Comparison of ENCODE assay signal across 8 cellular contexts in genomic region chr6:11277275-11278206, GRCh38. TPM values are rescaled to one million over a fixed set of nuclear protein-coding genes. Genes with fewer than 3 reads are reported as not detected.
DNase-seq lines count a peak whose midpoint lies in the region; ATAC-seq and TF ChIP-seq lines count a peak whose summit lies in the region.

No MANE protein-coding gene starts in this region.

- H3K4me3 Mint-ChIP-seq in naive thymus-derived CD8-positive, alpha-beta T cell, result peak overlapping the region in 2 of 10 donors; percentile 41 to 46

- ATAC-seq in GM19455 (IDR thresholded peaks at IDR 0.05; ENCODE audit: unreplicated experiment) (peak; percentile 47), HG02840 (IDR thresholded peaks at IDR 0.05; ENCODE audit: low FRiP score, unreplicated experiment) (no peak)
- no peak for ATAC-seq in naive thymus-derived CD8-positive, alpha-beta T cell

- H3K27me3 ChIP-seq in brain microvascular endothelial cell (replicated peaks), result no peaks in the 10 kb centered on the region
- no peaks in the 10 kb centered on the region for H3K27me3 ChIP-seq in WERI-Rb-1 (ENCODE audit: insufficient read depth, low read depth, severe bottlenecking)

- peak overlapping the region in 8 of 10 donors; percentile 0 to 87 (median 75) for H3K27ac Mint-ChIP-seq in naive thymus-derived CD8-positive, alpha-beta T cell

- TF ChIP-seq CTCF in brain microvascular endothelial cell (IDR thresholded peaks at IDR 0.05; ENCODE audit: low read depth, low read length, missing control alignments) (no peak), WERI-Rb-1 (IDR thresholded peaks at IDR 0.05; ENCODE audit: low read depth, low read length) (no peak)

- POLR2A ChIA-PET in naive thymus-derived CD8-positive, alpha-beta T cell (lab: Charles Lee), result no interaction called here

- H3K36me3 ChIP-seq in brain microvascular endothelial cell (replicated peaks) (no peaks in the 10 kb centered on the region), WERI-Rb-1 (no peaks in the 10 kb centered on the region)

- peak overlapping the region; percentile 55 for H3K27ac ChIP-seq in brain microvascular endothelial cell
- no peak overlapping the region for H3K27ac ChIP-seq in WERI-Rb-1

- no peaks in the 10 kb centered on the region for H3K9me3 ChIP-seq in WERI-Rb-1 (ENCODE audit: severe bottlenecking)

- H3K27me3 Mint-ChIP-seq in naive thymus-derived CD8-positive, alpha-beta T cell, result no peaks in the 10 kb centered on the region

- peaks cover 0 to 26% (median 23%) of the 10 kb centered on the region in 3 donors for H3K36me3 Mint-ChIP-seq in naive thymus-derived CD8-positive, alpha-beta T cell

- no peaks in the 10 kb centered on the region for H3K9me3 Mint-ChIP-seq in naive thymus-derived CD8-positive, alpha-beta T cell

- H3K4me3 ChIP-seq in brain microvascular endothelial cell (ENCODE audit: low read depth, low read length) (no peak overlapping the region), WERI-Rb-1 (ENCODE audit: low read depth, low read length) (no peak overlapping the region)

- peak; percentile 38 for DNase-seq in G401 (ENCODE audit: low spot score)
- DNase-seq in HS-27A (ENCODE audit: low read depth), result peak; percentile 40
- DNase-seq in brain microvascular endothelial cell, result peak; percentile 71
- DNase-seq in naive thymus-derived CD8-positive, alpha-beta T cell, result no peak
- no peak for DNase-seq in DMS 273 (lab: John Stamatoyannopoulos, UW; ENCODE audit: unreplicated experiment)
- DNase-seq in WERI-Rb-1, result no peak

- in situ Hi-C loops in G401 (cut with HindIII; ENCODE audit: low sequenced_read_pairs) (no loop called here), brain microvascular endothelial cell (cut with HindIII; ENCODE audit: low pct_ligation_motif_present, low sequenced_read_pairs) (no loop called here)

- peaks cover 26 to 45% (median 36%) of the 10 kb centered on the region in 4 donors for H3K4me1 Mint-ChIP-seq in naive thymus-derived CD8-positive, alpha-beta T cell

RNA-seq across cellular contexts. Expression of gene NEDD9, which starts 45.1 kb away (rescaled TPM):
- total RNA-seq in G401 (2014; rRNA removed; shearing (Covaris generic)), result 83.1 and 96.4 TPM in 2 replicates
- 10 to 100 TPM; 32.4 to 34.7 TPM for total RNA-seq in naive thymus-derived CD8-positive, alpha-beta T cell
- 10 to 100 TPM; 14.7 to 20.2 (median 17.3) TPM for polyA plus RNA-seq in naive thymus-derived CD8-positive, alpha-beta T cell

Comparison
In these comparisons a context has a peak if more than half of its experiments do, and no peak if none do; other contexts are left out.
1. DNase-seq: peak in G401 (single experiment), HS-27A (single experiment) and brain microvascular endothelial cell (single experiment); none in naive thymus-derived CD8-positive, alpha-beta T cell (0 of 10), DMS 273 (single experiment) and WERI-Rb-1 (single experiment).